In genomic region chr9:37798677-37799076, GRCh38 we compare ENCODE assay signal across 20 cellular contexts. TPM values are rescaled to one million over a fixed set of nuclear protein-coding genes. Genes with fewer than 3 reads are reported as not detected.
DNase-seq lines count a peak whose midpoint lies in the region; ATAC-seq and TF ChIP-seq lines count a peak whose summit lies in the region.
"Had no signal": no experiment of that assay in that cellular context is flagged by ENCODE, and none has a peak within 500 bp of the region (broad histone marks: within the 10 kb centered on the region; RNA-seq: fewer than 3 reads in every experiment).

No MANE protein-coding gene starts in this region.

- H3K9me3 Mint-ChIP-seq in CD4-positive, CD25-positive, alpha-beta regulatory T cell = no peaks in the 10 kb centered on the region
- no peaks in the 10 kb centered on the region for H3K9me3 Mint-ChIP-seq in activated T-helper 2 cell treated with anti-CD3 and anti-CD28 coated beads, Interferon-gamma antibody, Interleukin-2, Interleukin-4, amounts not matched to agents 10 μg/mL and 5 μg/mL and 100 μg/mL, durations not matched to agents 14 hours and 24 hours and 36 hours
- H3K9me3 Mint-ChIP-seq in CD14-positive monocyte = no peaks in the 10 kb centered on the region

- no peak overlapping the region for H3K9ac ChIP-seq in BLaER1
- no peak overlapping the region for H3K9ac ChIP-seq in MM.1S (ENCODE audit: low read length)

- H3K4me1 ChIP-seq in BLaER1 (peaks cover 38% of the 10 kb centered on the region), MM.1S (ENCODE audit: low read length) (peaks cover 24% of the 10 kb centered on the region)
- H3K4me1 ChIP-seq in CD4-positive, CD25-positive, alpha-beta regulatory T cell (ENCODE audit: control insufficient read depth, insufficient read depth, low read length, poor library complexity, severe bottlenecking) = peaks cover 20% of the 10 kb centered on the region

- no peaks in the 10 kb centered on the region for H3K9me2 ChIP-seq in MM.1S (replicated peaks; ENCODE audit: insufficient read depth, low read length)

- H3K36me3 ChIP-seq in BLaER1 = no peaks in the 10 kb centered on the region
- no peaks in the 10 kb centered on the region for H3K36me3 ChIP-seq in CD4-positive, CD25-positive, alpha-beta regulatory T cell (ENCODE audit: control insufficient read depth, insufficient read depth, low read length)
- H3K36me3 ChIP-seq in MM.1S (replicated peaks; ENCODE audit: insufficient read depth, low read length) = no peaks in the 10 kb centered on the region
- H3K36me3 ChIP-seq: gastroesophageal sphincter had no signal

- DNase-seq in CD4-positive, CD25-positive, alpha-beta regulatory T cell = peak in 1 of 3 donors; percentile 43
- DNase-seq in MM.1S (peak; percentile 36), NOMO-1 treated with dmso at 0.1 percent for 144 hours (lab: John Stamatoyannopoulos, UW; ENCODE audit: unreplicated experiment) (no peak), CD14-positive monocyte (ENCODE audit: low spot score) (no peak)
- DNase-seq in activated T-helper 2 cell treated with anti-CD3 and anti-CD28 coated beads, Interferon-gamma antibody, Interleukin-2, Interleukin-4, amounts not matched to agents 10 μg/mL and 5 μg/mL and 100 μg/mL, durations not matched to agents 14 hours and 24 hours and 36 hours (ENCODE audit: low spot score) = no peak
- no peak for DNase-seq in NK-92 treated with Interleukin-12 subunit alpha and Interleukin-12 subunit beta, amount 100 ng/mL, for 24 hours (lab: John Stamatoyannopoulos, UW)
- DNase-seq: activated gamma-delta T cell; effector memory CD4-positive, alpha-beta T cell; NCI-H1105 treated with DMSO at 0.1 percent for 48 hours; NCI-H2171 treated with DMSO at 0.1 percent for 48 hours; NCI-H526 treated with DMSO at 0.1 percent for 48 hours; posterior cingulate gyrus; SHP77; stimulated activated CD4-positive, alpha-beta T cell treated with anti-CD3 and anti-CD28 coated beads, Interleukin-2, amount 100 ng/mL, for 48 hours had no signal

- H3F3A ChIP-seq in MM.1S (ENCODE audit: insufficient read depth, low read length) = 0 out of 2 replicates have a peak, but pooled peaks cover 7% of the 10 kb centered on the region

- H3K4me2 ChIP-seq in BLaER1 (peak overlapping the region; percentile 73), MM.1S (ENCODE audit: low read depth, low read length) (0 out of 2 replicates have a peak overlapping the region, but pooled peaks have one; percentile 9)

- H4K20me1 ChIP-seq in BLaER1 = peaks cover 27% of the 10 kb centered on the region
- H4K20me1 ChIP-seq in MM.1S (ENCODE audit: insufficient read depth, low read length) = peaks cover 3% of the 10 kb centered on the region; the same call in 1 of the 2 replicates

- H2AFZ ChIP-seq in MM.1S (ENCODE audit: low read length) = no peak overlapping the region

- no peaks in the 10 kb centered on the region for H3K9me3 ChIP-seq in BLaER1
- no peaks in the 10 kb centered on the region for H3K9me3 ChIP-seq in CD4-positive, CD25-positive, alpha-beta regulatory T cell (ENCODE audit: control insufficient read depth in 2 of 2, low read length in 2 of 2)
- no peaks in the 10 kb centered on the region for H3K9me3 ChIP-seq in MM.1S (replicated peaks; ENCODE audit: insufficient read depth, low read length)
- H3K9me3 ChIP-seq: esophagus muscularis mucosa, gastroesophageal sphincter had no signal

- H3K4me3 Mint-ChIP-seq in CD4-positive, CD25-positive, alpha-beta regulatory T cell = peak overlapping the region in 3 of 4 donors; percentile 35 to 97 (median 70)
- H3K4me3 Mint-ChIP-seq in activated T-helper 2 cell treated with anti-CD3 and anti-CD28 coated beads, Interferon-gamma antibody, Interleukin-2, Interleukin-4, amounts not matched to agents 10 μg/mL and 5 μg/mL and 100 μg/mL, durations not matched to agents 14 hours and 24 hours and 36 hours (ENCODE audit: low read depth) = peak overlapping the region; percentile 89
- H3K4me3 Mint-ChIP-seq in CD14-positive monocyte = no peak overlapping the region

- H3K36me3 Mint-ChIP-seq in CD4-positive, CD25-positive, alpha-beta regulatory T cell = no peaks in the 10 kb centered on the region
- peaks cover 14% of the 10 kb centered on the region for H3K36me3 Mint-ChIP-seq in activated T-helper 2 cell treated with anti-CD3 and anti-CD28 coated beads, Interferon-gamma antibody, Interleukin-2, Interleukin-4, amounts not matched to agents 10 μg/mL and 5 μg/mL and 100 μg/mL, durations not matched to agents 14 hours and 24 hours and 36 hours (ENCODE audit: low read depth)
- peaks cover 7 to 10% of the 10 kb centered on the region in 2 donors for H3K36me3 Mint-ChIP-seq in CD14-positive monocyte

- H3K4me3 ChIP-seq in BLaER1 (no peak overlapping the region), MM.1S (ENCODE audit: low read length) (no peak overlapping the region)
- no peak overlapping the region for H3K4me3 ChIP-seq in CD4-positive, CD25-positive, alpha-beta regulatory T cell (ENCODE audit: low read depth, low read length)
- H3K4me3 ChIP-seq: esophagus muscularis mucosa, gastroesophageal sphincter, skin epidermis had no signal

- H3K4me1 Mint-ChIP-seq in CD4-positive, CD25-positive, alpha-beta regulatory T cell = peaks cover 19 to 29% (median 27%) of the 10 kb centered on the region in 4 donors
- H3K4me1 Mint-ChIP-seq in activated T-helper 2 cell treated with anti-CD3 and anti-CD28 coated beads, Interferon-gamma antibody, Interleukin-2, Interleukin-4, amounts not matched to agents 10 μg/mL and 5 μg/mL and 100 μg/mL, durations not matched to agents 14 hours and 24 hours and 36 hours (ENCODE audit: low read depth) = peaks cover 28% of the 10 kb centered on the region
- H3K4me1 Mint-ChIP-seq in CD14-positive monocyte = peaks cover 49% of the 10 kb centered on the region

- no peak overlapping the region for H3K27ac ChIP-seq in BLaER1
- no peak overlapping the region for H3K27ac ChIP-seq in CD4-positive, CD25-positive, alpha-beta regulatory T cell (ENCODE audit: insufficient read depth, low read length, poor library complexity, severe bottlenecking)
- no peak overlapping the region for H3K27ac ChIP-seq in MM.1S (ENCODE audit: low read length)
- H3K27ac ChIP-seq: esophagus muscularis mucosa, gastroesophageal sphincter, HL-60, skin epidermis had no signal

- H3K79me2 ChIP-seq in MM.1S (ENCODE audit: low read length) = peaks cover 31% of the 10 kb centered on the region

- intact Hi-C loops in activated T-helper 2 cell treated with anti-CD3 and anti-CD28 coated beads, Interferon-gamma antibody, Interleukin-2, Interleukin-4, amounts not matched to agents 10 μg/mL and 5 μg/mL and 100 μg/mL, durations not matched to agents 14 hours and 24 hours and 36 hours (cut with micrococcal nuclease) = no loop called here
- intact Hi-C loops in CD14-positive monocyte (cut with micrococcal nuclease) = no loop called here

- no peak for ATAC-seq in CD4-positive, CD25-positive, alpha-beta regulatory T cell (ENCODE audit: low read depth in 2 of 2)
- no peak for ATAC-seq in HG03196 (IDR thresholded peaks at IDR 0.05; ENCODE audit: unreplicated experiment)
- ATAC-seq: gastroesophageal sphincter had no signal

- H3K27me3 Mint-ChIP-seq in CD4-positive, CD25-positive, alpha-beta regulatory T cell = peaks cover 13% of the 10 kb centered on the region
- H3K27me3 Mint-ChIP-seq in activated T-helper 2 cell treated with anti-CD3 and anti-CD28 coated beads, Interferon-gamma antibody, Interleukin-2, Interleukin-4, amounts not matched to agents 10 μg/mL and 5 μg/mL and 100 μg/mL, durations not matched to agents 14 hours and 24 hours and 36 hours (ENCODE audit: low read depth) = peaks cover 4% of the 10 kb centered on the region
- peaks cover 0 to 4% (median 1%) of the 10 kb centered on the region in 3 donors for H3K27me3 Mint-ChIP-seq in CD14-positive monocyte (ENCODE audit: low read depth in 3 of 3)

- no peak for TF ChIP-seq CTCF in MM.1S (IDR thresholded peaks at IDR 0.05; ENCODE audit: low read length)
- no peak for TF ChIP-seq CTCF in CD14-positive monocyte (IDR thresholded peaks at IDR 0.05)

- H3K27me3 ChIP-seq in BLaER1 (no peaks in the 10 kb centered on the region), MM.1S (replicated peaks; ENCODE audit: insufficient read depth, low read length) (no peaks in the 10 kb centered on the region)
- H3K27me3 ChIP-seq in CD4-positive, CD25-positive, alpha-beta regulatory T cell (ENCODE audit: control insufficient read depth, insufficient read depth, low read length) = no peaks in the 10 kb centered on the region
- H3K27me3 ChIP-seq: esophagus muscularis mucosa, gastroesophageal sphincter had no signal

- H3K27ac Mint-ChIP-seq in CD4-positive, CD25-positive, alpha-beta regulatory T cell = peak overlapping the region in 1 of 3 donors; percentile 74
- peak overlapping the region; percentile 34 for H3K27ac Mint-ChIP-seq in activated T-helper 2 cell treated with anti-CD3 and anti-CD28 coated beads, Interferon-gamma antibody, Interleukin-2, Interleukin-4, amounts not matched to agents 10 μg/mL and 5 μg/mL and 100 μg/mL, durations not matched to agents 14 hours and 24 hours and 36 hours
- no peak overlapping the region for H3K27ac Mint-ChIP-seq in CD14-positive monocyte

RNA-seq across cellular contexts. Expression of gene DCAF10, which starts 1.9 kb away (rescaled TPM):
- 10.7 TPM for total RNA-seq in CD4-positive, CD25-positive, alpha-beta regulatory T cell
- polyA plus RNA-seq in CD4-positive, CD25-positive, alpha-beta regulatory T cell = 10 to 100 TPM; 22.6 to 30.5 (median 26.7) TPM
- 17.4 and 18.4 TPM in 2 replicates for total RNA-seq in activated T-helper 2 cell treated with anti-CD3 and anti-CD28 coated beads, Interferon-gamma antibody, Interleukin-2, Interleukin-4, amounts not matched to agents 10 μg/mL and 5 μg/mL and 100 μg/mL, durations not matched to agents 14 hours and 24 hours and 36 hours
- polyA plus RNA-seq in CD14-positive monocyte = 10 to 100 TPM; 14.7 to 17.2 TPM

RNA-seq across cellular contexts. Expression of gene EXOSC3, which starts 13.8 kb away (rescaled TPM):
- 38.2 TPM for total RNA-seq in CD4-positive, CD25-positive, alpha-beta regulatory T cell
- 10 to 100 TPM; 28.0 to 38.5 (median 35.8) TPM for polyA plus RNA-seq in CD4-positive, CD25-positive, alpha-beta regulatory T cell
- 85.8 and 86.3 TPM in 2 replicates for total RNA-seq in activated T-helper 2 cell treated with anti-CD3 and anti-CD28 coated beads, Interferon-gamma antibody, Interleukin-2, Interleukin-4, amounts not matched to agents 10 μg/mL and 5 μg/mL and 100 μg/mL, durations not matched to agents 14 hours and 24 hours and 36 hours
- 10 to 100 TPM; 19.6 to 25.2 TPM for polyA plus RNA-seq in CD14-positive monocyte

RNA-seq across cellular contexts. Expression of gene TRMT10B, which starts 45.1 kb away (rescaled TPM):
- 12.5 TPM for total RNA-seq in CD4-positive, CD25-positive, alpha-beta regulatory T cell
- polyA plus RNA-seq in CD4-positive, CD25-positive, alpha-beta regulatory T cell = 10 to 100 TPM; 10.7 to 16.2 (median 12.5) TPM
- total RNA-seq in activated T-helper 2 cell treated with anti-CD3 and anti-CD28 coated beads, Interferon-gamma antibody, Interleukin-2, Interleukin-4, amounts not matched to agents 10 μg/mL and 5 μg/mL and 100 μg/mL, durations not matched to agents 14 hours and 24 hours and 36 hours = 11.8 and 12.1 TPM in 2 replicates
- polyA plus RNA-seq in CD14-positive monocyte = 1 to 10 TPM; 5.2 to 9.4 TPM

Comparison
In these comparisons a context has a peak if more than half of its experiments do, and no peak if none do; other contexts are left out.
1. H3K4me3 Mint-ChIP-seq: peak in CD4-positive, CD25-positive, alpha-beta regulatory T cell (3 of 4) and activated T-helper 2 cell treated with anti-CD3 and anti-CD28 coated beads, Interferon-gamma antibody, Interleukin-2, Interleukin-4, amounts not matched to agents 10 μg/mL and 5 μg/mL and 100 μg/mL, durations not matched to agents 14 hours and 24 hours and 36 hours (single experiment); none in CD14-positive monocyte (0 of 2).